In the genomic region with DNA sequence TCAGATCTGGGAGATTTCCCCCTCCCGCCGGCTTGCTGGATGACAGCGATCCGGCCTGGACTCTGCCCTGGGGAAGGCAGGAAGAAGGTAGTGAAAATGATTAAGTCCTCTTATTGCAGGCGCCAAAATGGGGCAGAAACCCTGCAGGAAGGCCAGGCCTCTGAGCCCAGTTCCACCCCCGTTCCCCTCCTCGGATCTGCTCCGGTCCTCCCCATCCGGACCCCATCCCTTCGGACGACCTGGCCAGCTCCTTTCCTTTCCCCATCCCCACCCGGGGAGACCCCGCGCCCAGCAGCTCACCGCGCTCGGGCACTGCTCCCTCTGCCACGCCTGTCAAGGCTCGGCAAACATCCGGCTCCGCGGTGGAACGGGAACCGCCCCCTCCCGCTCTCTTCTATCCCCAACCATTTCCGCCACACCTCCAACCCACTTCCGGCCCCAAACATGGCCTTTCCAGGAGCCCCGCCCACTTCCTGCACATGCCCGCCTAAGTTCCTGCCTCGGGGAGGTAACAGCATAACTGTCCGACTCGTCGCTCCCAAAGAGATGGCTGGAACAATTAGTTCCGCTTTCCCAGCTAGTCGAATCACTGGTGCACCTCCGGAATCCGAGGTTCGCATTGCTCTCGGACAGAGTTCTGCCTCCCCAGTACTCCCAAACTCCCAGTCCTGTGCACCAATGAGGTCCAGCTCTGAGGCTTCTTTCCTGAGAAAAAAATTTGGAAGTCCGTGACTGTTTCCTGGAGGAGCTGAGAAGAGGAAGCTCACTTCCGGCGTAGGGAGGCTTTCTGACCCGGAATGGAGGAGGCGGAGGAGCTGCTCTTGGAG, we compare ENCODE assay signal across 1 cellular context.
TF ChIP-seq lines count a peak whose summit lies in the region.

A gene (minus strand): TSS at position 369 of the 827 bp plus-strand sequence. CDS start 4,512 bp downstream, outside the sequence.
A gene (plus strand): TSS at position 781 of the 827 bp plus-strand sequence. CDS start 17 bp downstream, at position 798.

TF ChIP-seq in SK-N-SH, 30 proteins besides CTCF, POLR2A, EP300 and RAD21 (continued from another document):
- TF ChIP-seq, protein P1, sequence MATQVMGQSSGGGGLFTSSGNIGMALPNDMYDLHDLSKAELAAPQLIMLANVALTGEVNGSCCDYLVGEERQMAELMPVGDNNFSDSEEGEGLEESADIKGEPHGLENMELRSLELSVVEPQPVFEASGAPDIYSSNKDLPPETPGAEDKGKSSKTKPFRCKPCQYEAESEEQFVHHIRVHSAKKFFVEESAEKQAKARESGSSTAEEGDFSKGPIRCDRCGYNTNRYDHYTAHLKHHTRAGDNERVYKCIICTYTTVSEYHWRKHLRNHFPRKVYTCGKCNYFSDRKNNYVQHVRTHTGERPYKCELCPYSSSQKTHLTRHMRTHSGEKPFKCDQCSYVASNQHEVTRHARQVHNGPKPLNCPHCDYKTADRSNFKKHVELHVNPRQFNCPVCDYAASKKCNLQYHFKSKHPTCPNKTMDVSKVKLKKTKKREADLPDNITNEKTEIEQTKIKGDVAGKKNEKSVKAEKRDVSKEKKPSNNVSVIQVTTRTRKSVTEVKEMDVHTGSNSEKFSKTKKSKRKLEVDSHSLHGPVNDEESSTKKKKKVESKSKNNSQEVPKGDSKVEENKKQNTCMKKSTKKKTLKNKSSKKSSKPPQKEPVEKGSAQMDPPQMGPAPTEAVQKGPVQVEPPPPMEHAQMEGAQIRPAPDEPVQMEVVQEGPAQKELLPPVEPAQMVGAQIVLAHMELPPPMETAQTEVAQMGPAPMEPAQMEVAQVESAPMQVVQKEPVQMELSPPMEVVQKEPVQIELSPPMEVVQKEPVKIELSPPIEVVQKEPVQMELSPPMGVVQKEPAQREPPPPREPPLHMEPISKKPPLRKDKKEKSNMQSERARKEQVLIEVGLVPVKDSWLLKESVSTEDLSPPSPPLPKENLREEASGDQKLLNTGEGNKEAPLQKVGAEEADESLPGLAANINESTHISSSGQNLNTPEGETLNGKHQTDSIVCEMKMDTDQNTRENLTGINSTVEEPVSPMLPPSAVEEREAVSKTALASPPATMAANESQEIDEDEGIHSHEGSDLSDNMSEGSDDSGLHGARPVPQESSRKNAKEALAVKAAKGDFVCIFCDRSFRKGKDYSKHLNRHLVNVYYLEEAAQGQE (IDR thresholded peaks at IDR 0.05; ENCODE audit: low read depth, low read length), result 0 out of 2 replicates have a peak, but pooled peaks have one; percentile 6
